In genomic region chr4:1080961-1081688, GRCh38 we compare ENCODE assay signal across 12 cellular contexts. TPM values are rescaled to one million over a fixed set of nuclear protein-coding genes. Genes with fewer than 3 reads are reported as not detected.
DNase-seq lines count a peak whose midpoint lies in the region; ATAC-seq and TF ChIP-seq lines count a peak whose summit lies in the region.
"Had no signal": no experiment of that assay in that cellular context is flagged by ENCODE, and none has a peak within 500 bp of the region (broad histone marks: within the 10 kb centered on the region; RNA-seq: fewer than 3 reads in every experiment).

No MANE protein-coding gene starts in this region.

- no peak for ATAC-seq in GM21423 (IDR thresholded peaks at IDR 0.05; ENCODE audit: unreplicated experiment)

- H3K4me3 ChIP-seq in AG10803 (ENCODE audit: low read length): no peak overlapping the region
- H3K4me3 ChIP-seq in H7 (ENCODE audit: insufficient read depth, low read depth, low read length): no peak overlapping the region
- H3K4me3 ChIP-seq: upper lobe of left lung had no signal

- TF ChIP-seq CTCF in AG10803 (conservative IDR thresholded peaks at IDR 0.05; ENCODE audit: low read length): no peak

- H3K27me3 ChIP-seq in H7 (ENCODE audit: control insufficient read depth, insufficient read depth, low read length): no peaks in the 10 kb centered on the region
- H3K27me3 ChIP-seq: upper lobe of left lung had no signal

- no peaks in the 10 kb centered on the region for H3K36me3 ChIP-seq in H7 (replicated peaks; ENCODE audit: control insufficient read depth, insufficient read depth, low read length)
- H3K36me3 ChIP-seq: upper lobe of left lung had no signal

- DNase-seq in AG10803 (ENCODE audit: low read depth): peak; percentile 21
- DNase-seq in H7: peak; percentile 71
- peak; percentile 23 to 60 for DNase-seq in SHP77 (lab: John Stamatoyannopoulos, UW)
- DNase-seq in glomerular visceral epithelial cell (ENCODE audit: extremely low spot score): peak; percentile 58
- no peak for DNase-seq in cerebellar nuclear complex (lab: John Stamatoyannopoulos, UW)
- no peak for DNase-seq in DMS114 treated with DMSO at 0.1 percent for 48 hours (lab: John Stamatoyannopoulos, UW; ENCODE audit: unreplicated experiment)
- DNase-seq in NCI-H1417 (lab: John Stamatoyannopoulos, UW): no peak
- DNase-seq: activated B cell treated with CpG ODN at 0.5 μM for 24 hours, DMS153, erythroblast, upper lobe of left lung had no signal

RNA-seq across cellular contexts. Expression of gene RNF212, which starts 32.2 kb away (rescaled TPM):
- total RNA-seq in H7 (2014; rRNA removed; shearing (Covaris generic)): 28.0 and 59.8 TPM in 2 replicates

Comparison
In these comparisons a context has a peak if more than half of its experiments do, and no peak if none do; other contexts are left out.
1. DNase-seq: peak in AG10803 (single experiment), H7 (single experiment), SHP77 (2 of 2) and glomerular visceral epithelial cell (single experiment); none in cerebellar nuclear complex (0 of 2), DMS114 treated with DMSO at 0.1 percent for 48 hours (single experiment) and NCI-H1417 (0 of 3).